ENCODE assay signal across 18 cellular contexts in the genomic region with DNA sequence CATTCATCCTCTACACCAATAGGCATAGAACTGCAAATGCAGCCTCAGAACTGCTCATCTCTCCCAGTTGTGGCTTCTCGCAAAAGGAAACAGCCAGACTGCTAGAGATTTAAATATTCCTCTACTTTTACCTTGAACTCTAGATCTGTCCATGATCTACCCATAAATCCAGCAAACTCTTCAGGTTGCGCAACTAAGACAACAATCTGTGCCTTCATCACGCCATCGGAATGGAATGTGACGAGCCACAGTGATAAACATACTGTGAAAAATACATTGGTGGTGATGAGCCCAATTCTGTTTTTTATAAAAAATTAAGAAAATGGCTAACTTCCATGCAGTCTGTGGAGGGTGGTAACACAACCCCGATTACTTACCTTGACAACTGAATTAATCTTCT.
A peak's percentile ranks its signal among the peaks of the same experiment; 100 is the strongest.
DNase-seq lines count a peak whose midpoint lies in the region; ATAC-seq, FAIRE-seq and TF ChIP-seq lines count a peak whose summit lies in the region.
"Had no signal": no experiment of that assay in that cellular context is flagged by ENCODE, and none has a peak within 500 bp of the region (broad histone marks: within the 10 kb centered on the region; RNA-seq: fewer than 3 reads in every experiment).

No MANE protein-coding gene starts in this region.

- H3K4me2 ChIP-seq in A549 (no peak overlapping the region), mesenchymal stem cell (ENCODE audit: low read length, poor library complexity, severe bottlenecking) (no peak overlapping the region)

- no peak overlapping the region for H3K27ac ChIP-seq in A549
- no peak overlapping the region for H3K27ac ChIP-seq in mesenchymal stem cell (ENCODE audit: low read length, poor library complexity, severe bottlenecking)

- POLR2A ChIA-PET in A549 (lab: Yijun Ruan, JAX), result no interaction called here

- no peaks in the 10 kb centered on the region for H3K79me1 ChIP-seq in mesenchymal stem cell (replicated peaks; ENCODE audit: low read length, poor library complexity, severe bottlenecking)

- no peak overlapping the region for H2BK5ac ChIP-seq in mesenchymal stem cell (ENCODE audit: low read depth, low read length, poor library complexity, severe bottlenecking)

- H4K91ac ChIP-seq in mesenchymal stem cell (ENCODE audit: low read length), result no peak overlapping the region

- no peak for TF ChIP-seq CTCF in A549 (IDR thresholded peaks at IDR 0.05)

- H3K9me3 ChIP-seq in A549, result 0 out of 3 replicates have a peak, but pooled peaks cover 4% of the 10 kb centered on the region
- H3K9me3 ChIP-seq in mesenchymal stem cell (ENCODE audit: control insufficient read depth, low read length), result no peaks in the 10 kb centered on the region
- H3K9me3 ChIP-seq: Caco-2 had no signal

- no peak overlapping the region for H4K8ac ChIP-seq in mesenchymal stem cell (ENCODE audit: low read length)

- no peak overlapping the region for H2AFZ ChIP-seq in mesenchymal stem cell (ENCODE audit: low read depth, low read length)

- no peak for TF ChIP-seq RAD21 in A549 (conservative IDR thresholded peaks at IDR 0.05 in 1 of 2, IDR thresholded peaks at IDR 0.05 in 1 of 2)

- no peak overlapping the region for H2BK15ac ChIP-seq in mesenchymal stem cell (ENCODE audit: low read depth, poor library complexity, severe bottlenecking)

- WGBS in A549 (ENCODE audit: missing lambda C conversion rate), result 10% methylated on average over 6 of the region's 6 CpGs
- 44% methylated on average over 5 of the region's 6 CpGs for WGBS in mesenchymal stem cell

- H2BK120ac ChIP-seq in mesenchymal stem cell (ENCODE audit: low read depth, low read length), result no peak overlapping the region

- no peak overlapping the region for H3K4me3 ChIP-seq in A549
- no peak overlapping the region for H3K4me3 ChIP-seq in mesenchymal stem cell (ENCODE audit: insufficient read depth in 1 of 2, low read depth in 1 of 2, low read length in 2 of 2)

- H3K14ac ChIP-seq in mesenchymal stem cell (ENCODE audit: low read length in 2 of 2), result no peak overlapping the region

- H3K36me3 ChIP-seq in mesenchymal stem cell (ENCODE audit: control insufficient read depth in 1 of 2, insufficient read depth in 2 of 2, low read depth in 1 of 2, low read length in 2 of 2), result no peaks in the 10 kb centered on the region

- no peaks in the 10 kb centered on the region for H3K27me3 ChIP-seq in mesenchymal stem cell (ENCODE audit: control insufficient read depth in 1 of 2, insufficient read depth in 1 of 2, low read length in 2 of 2)

- no peak overlapping the region for H3K4ac ChIP-seq in mesenchymal stem cell (ENCODE audit: low read depth in 1 of 2, low read length in 2 of 2)

- FAIRE-seq in A549 (lab: Jason Lieb, UNC), result no peak
- FAIRE-seq: GM12891, GM19239, RCC 7860 had no signal

- H3K18ac ChIP-seq in mesenchymal stem cell (ENCODE audit: low read depth in 1 of 2, low read length in 2 of 2), result no peak overlapping the region

- no peak overlapping the region for H3K23ac ChIP-seq in mesenchymal stem cell (ENCODE audit: low read length in 2 of 2)

- H2AK5ac ChIP-seq in mesenchymal stem cell (ENCODE audit: low read length, severe bottlenecking), result no peak overlapping the region

- TF ChIP-seq POLR2A in A549 (IDR thresholded peaks at IDR 0.05; ENCODE audit: low read length), result no peak

- ATAC-seq in A549 (no peak), HG02798 (IDR thresholded peaks at IDR 0.05; ENCODE audit: poor library complexity, unreplicated experiment) (no peak)

- H2BK12ac ChIP-seq in mesenchymal stem cell (ENCODE audit: low read length in 2 of 2), result no peak overlapping the region

- CTCF ChIA-PET in A549 (lab: Yijun Ruan, JAX), result no interaction called here

- TF ChIP-seq EP300 in A549 (IDR thresholded peaks at IDR 0.05), result no peak

- H3K9ac ChIP-seq in mesenchymal stem cell (ENCODE audit: low read length), result no peak overlapping the region

- peak in 1 of 2 experiments; percentile 3 for DNase-seq in A549 (ENCODE audit: low read depth in 1 of 2, low spot score in 1 of 2)
- peak; percentile 11 for DNase-seq in LoVo (ENCODE audit: low spot score)
- peak; percentile 93 for DNase-seq in amniotic epithelial cell (ENCODE audit: low read depth)
- DNase-seq in mesenchymal stem cell, result peak; percentile 75
- no peak for DNase-seq in SHP77 treated with DMSO at 0.1 percent for 48 hours (lab: John Stamatoyannopoulos, UW)
- no peak for DNase-seq in NCI-H345 (lab: John Stamatoyannopoulos, UW)
- DNase-seq in superior temporal gyrus (ENCODE audit: extremely low spot score), result no peak
- DNase-seq: AML-193, HCEC 1CT, NCI-H1048, NCI-H2107, NCI-H510A, SHP77 had no signal

- H3K4me1 ChIP-seq in A549 (no peaks in the 10 kb centered on the region), mesenchymal stem cell (ENCODE audit: control insufficient read depth, insufficient read depth, low read depth, low read length) (no peaks in the 10 kb centered on the region)
- H3K4me1 ChIP-seq: Caco-2 had no signal

TF ChIP-seq in A549, 52 proteins besides CTCF, POLR2A, EP300 and RAD21:
- TF ChIP-seq CEBPB (IDR thresholded peaks at IDR 0.05), result peak; percentile 18 to 57; a peak in 2 of 4 replicates
- TF ChIP-seq GATA3 (IDR thresholded peaks at IDR 0.05; ENCODE audit: borderline replicate concordance), result no peak
- TF ChIP-seq, protein P1, sequence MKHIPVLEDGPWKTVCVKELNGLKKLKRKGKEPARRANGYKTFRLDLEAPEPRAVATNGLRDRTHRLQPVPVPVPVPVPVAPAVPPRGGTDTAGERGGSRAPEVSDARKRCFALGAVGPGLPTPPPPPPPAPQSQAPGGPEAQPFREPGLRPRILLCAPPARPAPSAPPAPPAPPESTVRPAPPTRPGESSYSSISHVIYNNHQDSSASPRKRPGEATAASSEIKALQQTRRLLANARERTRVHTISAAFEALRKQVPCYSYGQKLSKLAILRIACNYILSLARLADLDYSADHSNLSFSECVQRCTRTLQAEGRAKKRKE (CRISPR knock-in tag; IDR thresholded peaks at IDR 0.05; ENCODE audit: low read depth), result no peak

Comparison
In these comparisons a context has a peak if more than half of its experiments do, and no peak if none do; other contexts are left out.
1. DNase-seq: peak in LoVo (single experiment), amniotic epithelial cell (single experiment) and mesenchymal stem cell (single experiment); none in SHP77 treated with DMSO at 0.1 percent for 48 hours (single experiment), NCI-H345 (single experiment) and superior temporal gyrus (single experiment).